24 cellular contexts compared by ENCODE assay signal in the genomic region with DNA sequence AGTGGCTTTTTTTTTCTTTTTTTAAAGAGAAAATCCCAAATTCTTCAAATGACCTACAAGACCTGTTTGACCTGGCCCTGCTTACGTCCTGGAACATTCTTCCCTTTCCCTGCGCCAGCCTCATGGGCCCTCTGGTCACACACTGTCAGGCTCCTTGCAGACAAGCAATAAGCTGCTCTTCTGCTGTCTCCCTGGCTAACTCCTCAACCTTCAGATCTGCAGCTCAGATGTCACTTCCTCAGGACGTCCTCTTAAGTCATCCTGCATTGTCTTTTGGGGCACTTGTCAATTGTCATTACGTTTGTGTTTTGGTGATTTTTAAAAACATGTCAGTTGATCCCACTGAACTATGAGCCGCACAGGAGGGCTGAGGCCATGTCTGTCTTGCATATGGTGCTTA. TPM values are rescaled to one million over a fixed set of nuclear protein-coding genes. Genes with fewer than 3 reads are reported as not detected.
"Had no signal": no experiment of that assay in that cellular context is flagged by ENCODE, and none has a peak within 500 bp of the region (broad histone marks: within the 10 kb centered on the region; RNA-seq: fewer than 3 reads in every experiment).

No MANE protein-coding gene starts in this region.

- H3K36me3 Mint-ChIP-seq: natural killer cell had no signal

- H3K4me3 Mint-ChIP-seq: endodermal cell; memory B cell; natural killer cell; stimulated activated naive CD8-positive, alpha-beta T cell treated with anti-CD3 and anti-CD28 coated beads, Interleukin-15, amount 100 ng/mL, for 72 hours had no signal

- H3K4me1 Mint-ChIP-seq: stimulated activated naive CD8-positive, alpha-beta T cell treated with anti-CD3 and anti-CD28 coated beads, Interleukin-15, amount 100 ng/mL, for 72 hours had no signal

- H3K27me3 Mint-ChIP-seq: memory B cell; stimulated activated naive CD8-positive, alpha-beta T cell treated with anti-CD3 and anti-CD28 coated beads, Interleukin-15, amount 100 ng/mL, for 72 hours had no signal

- DNase-seq: effector CD8-positive, alpha-beta T cell; endodermal cell; erythroblast; esophagus squamous epithelium; foreskin melanocyte; kidney; natural killer cell; pancreas; stimulated activated CD4-positive, alpha-beta T cell treated with anti-CD3 and anti-CD28 coated beads, Interleukin-12 subunit alpha, Interleukin-12 subunit beta, amount 100 ng/mL, for 4 hours; stimulated activated CD4-positive, alpha-beta T cell treated with anti-CD3 and anti-CD28 coated beads, Interleukin-1b, Interleukin-23, amount 100 ng/mL, for 48 hours; stimulated activated CD4-positive, alpha-beta T cell treated with anti-CD3 and anti-CD28 coated beads, Interleukin-4, amount 100 ng/mL, for 1 hour; stimulated activated CD8-positive, alpha-beta memory T cell treated with anti-CD3 and anti-CD28 coated beads, Interleukin-4, amount 100 ng/mL, for 48 hours; stimulated activated naive CD4-positive, alpha-beta T cell; stimulated activated naive CD8-positive, alpha-beta T cell treated with anti-CD3 and anti-CD28 coated beads, Interleukin-15, amount 100 ng/mL, for 72 hours; transverse colon; upper lobe of right lung; uterus had no signal

- ATAC-seq: left lobe of liver; natural killer cell; pancreas; sciatic nerve; stimulated activated naive CD8-positive, alpha-beta T cell treated with anti-CD3 and anti-CD28 coated beads, Interleukin-15, amount 100 ng/mL, for 72 hours; upper lobe of right lung had no signal

- H3K9me3 Mint-ChIP-seq: endodermal cell; memory B cell; natural killer cell; stimulated activated naive CD8-positive, alpha-beta T cell treated with anti-CD3 and anti-CD28 coated beads, Interleukin-15, amount 100 ng/mL, for 72 hours had no signal

- H3K27ac Mint-ChIP-seq: endodermal cell; memory B cell; natural killer cell; stimulated activated naive CD8-positive, alpha-beta T cell treated with anti-CD3 and anti-CD28 coated beads, Interleukin-15, amount 100 ng/mL, for 72 hours had no signal

RNA-seq across cellular contexts. Expression of a gene that starts 28.9 kb away (rescaled TPM):
- total RNA-seq: esophagus squamous epithelium, kidney, left lobe of liver, omental fat pad, posterior vena cava, pulmonary artery endothelial cell, sciatic nerve, smooth muscle cell, transverse colon, upper lobe of right lung, uterus had no signal
